ENCODE assay signal across 1 cellular context in the genomic region with DNA sequence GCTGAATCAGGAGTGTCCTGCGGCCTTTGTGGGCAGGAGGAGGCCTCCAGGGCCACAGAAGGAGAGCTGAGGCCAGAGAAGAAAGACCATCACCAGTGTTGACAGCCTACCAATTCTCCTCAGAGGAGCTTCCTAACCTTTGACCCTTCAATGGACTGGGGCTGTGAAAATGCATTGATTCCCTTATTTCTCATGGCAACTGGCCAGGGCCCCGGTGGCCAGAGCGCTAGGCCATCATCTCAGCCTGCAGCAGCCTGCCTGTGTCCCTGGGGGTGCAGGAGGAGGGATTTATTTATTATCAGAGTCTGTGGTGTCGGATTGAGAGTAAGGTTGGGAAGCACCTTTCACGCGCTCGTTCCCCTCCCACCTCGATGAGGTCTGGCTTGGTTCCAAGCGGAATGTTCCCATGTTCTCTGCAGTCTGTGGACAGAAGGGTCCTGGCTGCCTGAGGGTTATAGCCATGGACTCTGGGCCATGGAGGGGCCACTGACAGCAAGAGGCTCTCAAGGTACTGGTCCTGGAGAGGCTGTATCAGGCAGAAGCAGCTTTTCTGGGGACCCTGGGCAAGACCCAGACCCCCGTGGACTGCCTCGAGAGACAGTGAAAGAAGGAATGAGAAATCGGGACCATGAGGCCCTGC.
TF ChIP-seq lines count a peak whose summit lies in the region.

No MANE protein-coding gene starts in this region.

TF ChIP-seq in H1, 55 proteins besides CTCF, POLR2A, EP300 and RAD21 (continued from another document):
- TF ChIP-seq, protein P1, sequence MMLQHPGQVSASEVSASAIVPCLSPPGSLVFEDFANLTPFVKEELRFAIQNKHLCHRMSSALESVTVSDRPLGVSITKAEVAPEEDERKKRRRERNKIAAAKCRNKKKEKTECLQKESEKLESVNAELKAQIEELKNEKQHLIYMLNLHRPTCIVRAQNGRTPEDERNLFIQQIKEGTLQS (IDR thresholded peaks at IDR 0.05; ENCODE audit: insufficient read depth, low read depth, low read length): no peak
- TF ChIP-seq RFX5 (IDR thresholded peaks at IDR 0.05; ENCODE audit: borderline replicate concordance, low read depth, low read length) (no peak), PHF8 (conservative IDR thresholded peaks at IDR 0.05; ENCODE audit: low read depth, low read length) (no peak), CTBP2 (IDR thresholded peaks at IDR 0.05; ENCODE audit: borderline replicate concordance, insufficient read depth, insufficient read length, low read length) (no peak), EGR1 (IDR thresholded peaks at IDR 0.05; ENCODE audit: borderline replicate concordance, low read depth, low read length) (no peak), SUZ12 (IDR thresholded peaks at IDR 0.05; ENCODE audit: low read length) (no peak), USF2 (IDR thresholded peaks at IDR 0.05; ENCODE audit: low read length) (no peak), GTF2F1 (IDR thresholded peaks at IDR 0.05; ENCODE audit: borderline replicate concordance, low read depth, low read length) (no peak), RNF2 (IDR thresholded peaks at IDR 0.05; ENCODE audit: borderline replicate concordance, low read depth, low read length, missing control alignments, poor library complexity, severe bottlenecking) (no peak), POU5F1 (IDR thresholded peaks at IDR 0.05; ENCODE audit: low read depth, low read length) (no peak), KDM4A (IDR thresholded peaks at IDR 0.05; ENCODE audit: low read depth, low read length, severe bottlenecking) (no peak)
TF ChIP-seq in H1: peak in this region for 0.
